15 cellular contexts compared by ENCODE assay signal in the genomic region with DNA sequence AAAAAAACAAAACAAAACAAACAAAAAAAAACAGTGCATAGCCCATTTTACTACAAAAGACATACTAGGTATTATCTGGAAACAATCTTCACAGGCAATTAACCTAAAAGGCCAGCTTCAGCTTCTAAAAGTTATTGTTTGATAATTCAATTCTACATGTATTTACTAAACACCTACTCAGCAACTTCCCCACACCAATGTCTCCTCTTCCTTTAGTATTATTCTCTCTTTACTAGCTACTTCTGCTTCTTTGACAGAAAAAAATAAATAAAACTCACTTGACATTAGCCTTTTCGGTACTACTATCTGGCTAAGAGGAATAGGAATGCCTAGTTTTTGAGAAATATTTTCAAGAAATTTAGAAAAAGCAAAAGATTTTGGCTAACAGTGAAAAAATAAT. TPM values are rescaled to one million over a fixed set of nuclear protein-coding genes. Genes with fewer than 3 reads are reported as not detected.
DNase-seq lines count a peak whose midpoint lies in the region; ATAC-seq and TF ChIP-seq lines count a peak whose summit lies in the region.
"Had no signal": no experiment of that assay in that cellular context is flagged by ENCODE, and none has a peak within 500 bp of the region (broad histone marks: within the 10 kb centered on the region; RNA-seq: fewer than 3 reads in every experiment).

No MANE protein-coding gene starts in this region.

- H3K4me2 ChIP-seq in DND-41 (ENCODE audit: insufficient read depth, low read length): peak overlapping the region; percentile 92; the same call in 1 of the 2 replicates
- H3K4me2 ChIP-seq in SK-N-SH: 0 out of 2 replicates have a peak overlapping the region, but pooled peaks have one; percentile 89
- H3K4me2 ChIP-seq in hepatocyte: peak overlapping the region; percentile 90

- H3K9me3 ChIP-seq in DND-41 (ENCODE audit: insufficient read depth, low read length, severe bottlenecking) (no peaks in the 10 kb centered on the region), SK-N-SH (no peaks in the 10 kb centered on the region), hepatocyte (ENCODE audit: low read depth) (no peaks in the 10 kb centered on the region), right cardiac atrium (ENCODE audit: control insufficient read depth, low read length) (no peaks in the 10 kb centered on the region), lower lobe of right lung (no peaks in the 10 kb centered on the region)

- H3K36me3 ChIP-seq in ACC112 (ENCODE audit: insufficient read depth, low read length): no peaks in the 10 kb centered on the region
- H3K36me3 ChIP-seq in DND-41 (ENCODE audit: insufficient read depth, low read length): peaks cover 7% of the 10 kb centered on the region; the same call in 1 of the 2 replicates
- H3K36me3 ChIP-seq in SK-N-SH (replicated peaks in 1 of 2; ENCODE audit: control insufficient read depth in 1 of 2, insufficient read depth in 2 of 2, low read length in 1 of 2): peaks cover 0 to 5% of the 10 kb centered on the region in 2 experiments
- H3K36me3 ChIP-seq in hepatocyte (replicated peaks; ENCODE audit: insufficient read depth, low read depth): no peaks in the 10 kb centered on the region
- H3K36me3 ChIP-seq in lower lobe of right lung: no peaks in the 10 kb centered on the region

- peaks cover 21% of the 10 kb centered on the region for H3F3A ChIP-seq in SK-N-SH (replicated peaks; ENCODE audit: insufficient read depth)

- H3K27me3 ChIP-seq in ACC112 (ENCODE audit: insufficient read depth, low read length) (no peaks in the 10 kb centered on the region), DND-41 (ENCODE audit: insufficient read depth, low read length, poor library complexity) (peaks cover 8% of the 10 kb centered on the region), SK-N-SH (ENCODE audit: insufficient read depth) (no peaks in the 10 kb centered on the region), hepatocyte (no peaks in the 10 kb centered on the region), right cardiac atrium (ENCODE audit: control insufficient read depth, insufficient read depth) (no peaks in the 10 kb centered on the region), lower lobe of right lung (ENCODE audit: low read depth) (no peaks in the 10 kb centered on the region)

- POLR2A ChIA-PET in SK-N-SH (lab: Yijun Ruan, JAX): interaction anchor here (0.6 kb wide), 1 partner anchor 20 kb away, joined by 4 read pairs; no protein-coding TSS in a partner anchor

- no peak overlapping the region for H3K27ac ChIP-seq in ACC112 (ENCODE audit: low read depth, low read length)
- H3K27ac ChIP-seq in DND-41 (ENCODE audit: low read length): no peak overlapping the region
- no peak overlapping the region for H3K27ac ChIP-seq in SK-N-SH (ENCODE audit: low read depth in 2 of 2, low read length in 1 of 2)
- H3K27ac ChIP-seq in hepatocyte: no peak overlapping the region
- no peak overlapping the region for H3K27ac ChIP-seq in right cardiac atrium (ENCODE audit: low read length)
- no peak overlapping the region for H3K27ac ChIP-seq in lower lobe of right lung
- H3K27ac ChIP-seq: parathyroid adenoma had no signal

- no peaks in the 10 kb centered on the region for H3K9me2 ChIP-seq in SK-N-SH
- no peaks in the 10 kb centered on the region for H3K9me2 ChIP-seq in hepatocyte (replicated peaks; ENCODE audit: insufficient read depth)

- TF ChIP-seq CTCF in DND-41 (IDR thresholded peaks at IDR 0.05; ENCODE audit: borderline replicate concordance, extremely low read depth, low read length, poor library complexity, severe bottlenecking): no peak
- no peak for TF ChIP-seq CTCF in SK-N-SH (IDR thresholded peaks at IDR 0.05)
- TF ChIP-seq CTCF in hepatocyte (IDR thresholded peaks at IDR 0.05; ENCODE audit: poor library complexity): no peak
- TF ChIP-seq CTCF in lower lobe of right lung (IDR thresholded peaks at IDR 0.05): no peak

- H3K4me1 ChIP-seq in ACC112 (ENCODE audit: control insufficient read depth, insufficient read depth, low read length, unreplicated experiment): peaks cover 40% of the 10 kb centered on the region
- H3K4me1 ChIP-seq in DND-41 (ENCODE audit: insufficient read depth, low read length): peaks cover 58% of the 10 kb centered on the region
- peaks cover 8 to 18% of the 10 kb centered on the region in 2 experiments; a peak in 3 of 4 replicates for H3K4me1 ChIP-seq in SK-N-SH (ENCODE audit: control insufficient read depth in 1 of 2, insufficient read depth in 2 of 2, low read depth in 1 of 2, low read length in 1 of 2)
- H3K4me1 ChIP-seq in hepatocyte (ENCODE audit: insufficient read depth): peaks cover 40% of the 10 kb centered on the region
- peaks cover 4% of the 10 kb centered on the region for H3K4me1 ChIP-seq in right cardiac atrium (ENCODE audit: control insufficient read depth, insufficient read depth, low read length)
- H3K4me1 ChIP-seq in lower lobe of right lung: peaks cover 79% of the 10 kb centered on the region

- H3K4me3 ChIP-seq in ACC112 (ENCODE audit: low read depth, low read length) (peak overlapping the region; percentile 97; the same call in 1 of the 2 replicates), DND-41 (ENCODE audit: low read depth in 1 of 2, low read length in 2 of 2) (peak overlapping the region in 1 of 2 experiments; percentile 24; a peak in 1 of 4 replicates), SK-N-SH (ENCODE audit: low read depth in 2 of 2, low read length in 1 of 2) (no peak overlapping the region; a peak in 1 of 4 replicates), hepatocyte (no peak overlapping the region), right cardiac atrium (ENCODE audit: low read length) (no peak overlapping the region), lower lobe of right lung (no peak overlapping the region)

- 98% methylated on average over 1 of the region's 1 CpG for WGBS in SK-N-SH (ENCODE audit: low lambda C conversion rate)
- 94% methylated on average over 1 of the region's 1 CpG for WGBS in hepatocyte (ENCODE audit: low lambda C conversion rate, missing lambda C conversion rate)
- 80% methylated on average over 1 of the region's 1 CpG for WGBS in right cardiac atrium

- H3K79me2 ChIP-seq in ACC112 (ENCODE audit: control insufficient read depth, insufficient read depth, low read length, unreplicated experiment): peaks cover 79% of the 10 kb centered on the region
- peaks cover 80% of the 10 kb centered on the region for H3K79me2 ChIP-seq in DND-41 (ENCODE audit: insufficient read depth, low read length)
- H3K79me2 ChIP-seq in SK-N-SH (ENCODE audit: insufficient read depth): peaks cover 77% of the 10 kb centered on the region
- peaks cover 77% of the 10 kb centered on the region for H3K79me2 ChIP-seq in hepatocyte

- TF ChIP-seq EP300 in SK-N-SH (IDR thresholded peaks at IDR 0.05; ENCODE audit: borderline replicate concordance in 1 of 2, low read depth in 1 of 2, low read length in 1 of 2): no peak

- H3K9ac ChIP-seq in DND-41 (ENCODE audit: low read depth, low read length): no peak overlapping the region
- H3K9ac ChIP-seq in SK-N-SH: no peak overlapping the region
- H3K9ac ChIP-seq: parathyroid adenoma had no signal

- H2AFZ ChIP-seq in ACC112 (ENCODE audit: low read length, unreplicated experiment) (no peak overlapping the region), DND-41 (ENCODE audit: low read depth, low read length) (no peak overlapping the region), SK-N-SH (ENCODE audit: low read depth) (no peak overlapping the region), hepatocyte (no peak overlapping the region)
- H2AFZ ChIP-seq: parathyroid adenoma had no signal

- intact Hi-C loops in right cardiac atrium (cut with DNase I) (no loop called here), lower lobe of right lung (cut with DNase I) (no loop called here)

- CTCF ChIA-PET in SK-N-SH (lab: Yijun Ruan, JAX): interaction anchor here (1.7 kb wide), 1 partner anchor 70 kb away, joined by 3 read pairs; a partner anchor contains a TSS

- DNase-seq in DND-41 (no peak), SK-N-SH (no peak), hepatocyte (ENCODE audit: low spot score) (no peak), right cardiac atrium (no peak), lower lobe of right lung (no peak)
- DNase-seq: activated CD8-positive, alpha-beta memory T cell treated with anti-CD3 and anti-CD28 coated beads, Interleukin-2, amount 50 U/mL, for 4 hours; KBM-7; NCI-H2081; NCI-H82; SIG-M5; stimulated activated CD8-positive, alpha-beta memory T cell treated with anti-CD3 and anti-CD28 coated beads, Interleukin-4, amount 100 ng/mL, for 48 hours had no signal

- no peak for ATAC-seq in DND-41 (ENCODE audit: insufficient read depth, low read depth)
- ATAC-seq in HG02588 (IDR thresholded peaks at IDR 0.05; ENCODE audit: unreplicated experiment): no peak
- ATAC-seq in right cardiac atrium: no peak
- ATAC-seq in HG03457 (IDR thresholded peaks at IDR 0.05; ENCODE audit: unreplicated experiment): no peak
- no peak for ATAC-seq in lower lobe of right lung

- peaks cover 63% of the 10 kb centered on the region for H4K20me1 ChIP-seq in DND-41 (ENCODE audit: insufficient read depth, low read length)
- H4K20me1 ChIP-seq in SK-N-SH (ENCODE audit: insufficient read depth): peaks cover 72% of the 10 kb centered on the region
- peaks cover 69% of the 10 kb centered on the region for H4K20me1 ChIP-seq in hepatocyte (ENCODE audit: insufficient read depth, poor library complexity, severe bottlenecking)

- no peak for TF ChIP-seq RAD21 in SK-N-SH (IDR thresholded peaks at IDR 0.05; ENCODE audit: low read length)

TF ChIP-seq in SK-N-SH, 30 proteins besides CTCF, POLR2A, EP300 and RAD21:
- TF ChIP-seq, protein P1, sequence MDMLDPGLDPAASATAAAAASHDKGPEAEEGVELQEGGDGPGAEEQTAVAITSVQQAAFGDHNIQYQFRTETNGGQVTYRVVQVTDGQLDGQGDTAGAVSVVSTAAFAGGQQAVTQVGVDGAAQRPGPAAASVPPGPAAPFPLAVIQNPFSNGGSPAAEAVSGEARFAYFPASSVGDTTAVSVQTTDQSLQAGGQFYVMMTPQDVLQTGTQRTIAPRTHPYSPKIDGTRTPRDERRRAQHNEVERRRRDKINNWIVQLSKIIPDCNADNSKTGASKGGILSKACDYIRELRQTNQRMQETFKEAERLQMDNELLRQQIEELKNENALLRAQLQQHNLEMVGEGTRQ (IDR thresholded peaks at IDR 0.05; ENCODE audit: borderline replicate concordance, low read depth, low read length): no peak

RNA-seq across cellular contexts. Expression of a gene that starts 2.8 kb away (rescaled TPM):
- polyA plus RNA-seq in SK-N-SH (2012; rRNA removed) (24.9 and 57.0 TPM in 2 replicates), hepatocyte (128 and 141 TPM in 2 replicates), right cardiac atrium (24.4 TPM)
- 46.9 and 48.6 TPM in 2 replicates for polyA plus RNA-seq in SK-N-SH (2012; cell fraction: cytosol; rRNA removed)
- 9.5 and 20.7 TPM in 2 replicates for polyA plus RNA-seq in SK-N-SH (2012; cell fraction: nucleus; rRNA removed)
- total RNA-seq in hepatocyte (158 and 186 TPM in 2 replicates), right cardiac atrium (10 to 100 TPM; 69.6 to 93.4 (median 87.4) TPM), lower lobe of right lung (112 TPM)
